ENCODE assay signal across 7 cellular contexts in the genomic region with DNA sequence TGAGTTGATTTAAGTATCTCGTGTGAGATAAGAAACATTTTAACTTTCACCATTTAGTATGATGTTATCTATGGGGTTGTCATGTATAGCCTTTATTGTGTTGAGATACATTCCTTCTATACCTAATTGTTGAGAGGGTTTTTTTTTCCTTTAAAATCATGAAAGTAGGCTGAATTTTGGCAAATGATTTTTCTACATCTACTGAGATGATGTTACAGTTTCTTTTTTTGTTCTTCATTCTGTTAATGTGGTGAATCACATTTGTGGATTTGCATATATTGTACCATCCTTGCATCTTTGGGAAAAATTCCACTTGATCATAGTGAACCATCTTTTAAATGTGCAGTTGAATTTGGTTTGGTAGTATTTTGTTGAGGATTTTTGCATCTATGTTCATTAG. TPM values are rescaled to one million over a fixed set of nuclear protein-coding genes. Genes with fewer than 3 reads are reported as not detected.
"Had no signal": no experiment of that assay in that cellular context is flagged by ENCODE, and none has a peak within 500 bp of the region (broad histone marks: within the 10 kb centered on the region; RNA-seq: fewer than 3 reads in every experiment).

No MANE protein-coding gene starts in this region.

- FAIRE-seq: HepG2, HTR-8/SVneo, K562 had no signal

- H3K4me3 ChIP-seq: K562 had no signal

- H3K27ac ChIP-seq: HL-60 had no signal

- DNase-seq: IMR-90, KG1 had no signal

RNA-seq across cellular contexts. Expression of a gene that starts 29.2 kb away (rescaled TPM):
- total RNA-seq: HepG2, HT-29, IMR-90, K562 had no signal
